Comparison of ENCODE assay signal across 8 cellular contexts in the genomic region with DNA sequence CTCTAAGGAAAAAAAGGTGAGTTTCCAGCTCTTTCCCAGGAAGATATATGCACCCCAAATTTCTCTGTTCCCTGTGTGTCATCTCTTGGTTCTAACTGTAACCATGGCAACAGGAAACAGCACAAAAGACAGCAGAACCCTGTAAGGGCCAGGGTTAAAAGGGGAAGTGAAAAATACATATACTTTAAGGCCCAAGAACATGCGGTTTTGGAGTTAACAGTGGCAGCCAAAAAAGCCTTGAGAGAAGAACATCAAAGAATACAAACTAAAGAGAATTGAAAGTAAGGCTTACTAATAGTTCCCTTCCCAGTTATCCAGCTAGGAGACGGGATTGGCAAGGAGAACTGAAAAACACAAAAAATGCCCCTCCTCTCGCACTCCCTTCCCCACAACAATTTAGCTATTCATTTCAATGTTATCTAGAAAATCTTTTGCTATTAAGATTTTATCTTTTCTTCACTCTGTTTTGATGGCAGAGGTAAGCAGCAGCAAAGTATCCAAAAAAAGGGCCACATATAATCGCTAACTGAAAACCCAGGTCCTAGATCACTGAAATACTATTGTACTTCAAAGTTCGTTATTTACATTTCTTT. TPM values are rescaled to one million over a fixed set of nuclear protein-coding genes. Genes with fewer than 3 reads are reported as not detected.
DNase-seq lines count a peak whose midpoint lies in the region; ATAC-seq, FAIRE-seq and TF ChIP-seq lines count a peak whose summit lies in the region.

No MANE protein-coding gene starts in this region.

- H3K9me3 ChIP-seq in CD8-positive, alpha-beta memory T cell (ENCODE audit: low read length) = no peaks in the 10 kb centered on the region
- H3K9me3 ChIP-seq in T-helper 17 cell (ENCODE audit: control insufficient read depth, low read length, poor library complexity, severe bottlenecking) (no peaks in the 10 kb centered on the region), mucosa of descending colon (no peaks in the 10 kb centered on the region)

- peak overlapping the region; percentile 96 for H3K27ac ChIP-seq in CD8-positive, alpha-beta memory T cell (ENCODE audit: low read depth, low read length)

- H3K4me1 Mint-ChIP-seq in CD8-positive, alpha-beta memory T cell = peaks cover 51 to 62% (median 62%) of the 10 kb centered on the region in 3 donors
- peaks cover 44% of the 10 kb centered on the region for H3K4me1 Mint-ChIP-seq in T-helper 17 cell

- peak; percentile 97 for FAIRE-seq in GM19239 (lab: Jason Lieb, UNC)

- CTCF ChIA-PET in CD8-positive, alpha-beta memory T cell (lab: Charles Lee) = interaction anchor here (1.3 to 1.5 kb wide), 3 partner anchors 27 to 106 kb away, joined by 3 to 7 read pairs (median 5); no protein-coding TSS in a partner anchor

- peaks cover 0 to 38% (median 5%) of the 10 kb centered on the region in 3 donors for H3K36me3 Mint-ChIP-seq in CD8-positive, alpha-beta memory T cell
- H3K36me3 Mint-ChIP-seq in T-helper 17 cell (ENCODE audit: low read depth) = peaks cover 3% of the 10 kb centered on the region

- peaks cover 47% of the 10 kb centered on the region for H3K4me1 ChIP-seq in CD8-positive, alpha-beta memory T cell (ENCODE audit: insufficient read depth, low read length)
- H3K4me1 ChIP-seq in mucosa of descending colon (ENCODE audit: low read depth) = peaks cover 30% of the 10 kb centered on the region

- peaks cover 0 to 10% of the 10 kb centered on the region in 2 donors for H3K27me3 Mint-ChIP-seq in CD8-positive, alpha-beta memory T cell
- no peaks in the 10 kb centered on the region for H3K27me3 Mint-ChIP-seq in T-helper 17 cell

- ATAC-seq in HG03378 (IDR thresholded peaks at IDR 0.05; ENCODE audit: unreplicated experiment) = peak; percentile 80
- ATAC-seq in T-helper 17 cell = peak; percentile 52
- no peak for ATAC-seq in mucosa of descending colon

- peak overlapping the region; percentile 87 for H3K4me3 ChIP-seq in CD8-positive, alpha-beta memory T cell (ENCODE audit: low read length)
- H3K4me3 ChIP-seq in mucosa of descending colon = no peak overlapping the region

- H3K9me3 Mint-ChIP-seq in CD8-positive, alpha-beta memory T cell = peaks cover 0 to 5% (median 2%) of the 10 kb centered on the region in 5 donors

- H3K27ac Mint-ChIP-seq in CD8-positive, alpha-beta memory T cell = peak overlapping the region; percentile 90 to 99 (median 98)
- H3K27ac Mint-ChIP-seq in T-helper 17 cell = peak overlapping the region; percentile 96

- intact Hi-C loops in mucosa of descending colon (cut with DNase I, micrococcal nuclease) = no loop called here

- H3K27me3 ChIP-seq in CD8-positive, alpha-beta memory T cell (ENCODE audit: insufficient read depth, low read length, poor library complexity, severe bottlenecking) = no peaks in the 10 kb centered on the region

- no peaks in the 10 kb centered on the region for H3K36me3 ChIP-seq in CD8-positive, alpha-beta memory T cell (ENCODE audit: insufficient read depth, low read length)
- peaks cover 3% of the 10 kb centered on the region for H3K36me3 ChIP-seq in mucosa of descending colon (ENCODE audit: low read depth)

- TF ChIP-seq CTCF in mucosa of descending colon (IDR thresholded peaks at IDR 0.05) = no peak

- H3K4me3 Mint-ChIP-seq in CD8-positive, alpha-beta memory T cell = peak overlapping the region; percentile 90 to 98 (median 92)
- H3K4me3 Mint-ChIP-seq in T-helper 17 cell = peak overlapping the region; percentile 89

- POLR2A ChIA-PET in CD8-positive, alpha-beta memory T cell (lab: Charles Lee) = no interaction called here

- peak in 3 of 5 donors; percentile 61 to 81 (median 73) for DNase-seq in CD8-positive, alpha-beta memory T cell
- peak; percentile 67 for DNase-seq in GM19239 (ENCODE audit: insufficient read length, low spot score)
- DNase-seq in T-helper 17 cell = no peak
- peak; percentile 46 for DNase-seq in fibroblast of gingiva (ENCODE audit: low read depth)
- DNase-seq in putamen (ENCODE audit: low spot score) = peak; percentile 56
- no peak for DNase-seq in mucosa of descending colon
- no peak for DNase-seq in 8988T

RNA-seq across cellular contexts. Expression of gene SPOP, which starts 1.5 kb away (rescaled TPM):
- total RNA-seq in CD8-positive, alpha-beta memory T cell = 10 to 100 TPM; 74.8 to 75.1 TPM
- 101 TPM for polyA plus RNA-seq in CD8-positive, alpha-beta memory T cell
- total RNA-seq in T-helper 17 cell (10 to 100 TPM; 46.8 to 52.7 TPM), mucosa of descending colon (100 to 1,000 TPM in 1 of 3 donors, 10 to 100 TPM in 2; 47.6 to 213 (median 56.2) TPM)

RNA-seq across cellular contexts. Expression of gene SLC35B1, which starts 31.4 kb away (rescaled TPM):
- 10 to 100 TPM; 82.8 to 88.9 TPM for total RNA-seq in CD8-positive, alpha-beta memory T cell
- polyA plus RNA-seq in CD8-positive, alpha-beta memory T cell = 34.6 TPM
- 10 to 100 TPM; 63.8 to 66.8 TPM for total RNA-seq in T-helper 17 cell
- 10 to 100 TPM; 31.7 to 60.3 (median 41.5) TPM for total RNA-seq in mucosa of descending colon

Comparison
In these comparisons a context has a peak if more than half of its experiments do, and no peak if none do; other contexts are left out.
1. DNase-seq: peak in CD8-positive, alpha-beta memory T cell (3 of 5), GM19239 (single experiment), fibroblast of gingiva (single experiment) and putamen (single experiment); none in T-helper 17 cell (0 of 3), mucosa of descending colon (0 of 3) and 8988T (single experiment).